Comparison of ENCODE assay signal across 16 cellular contexts in the genomic region with DNA sequence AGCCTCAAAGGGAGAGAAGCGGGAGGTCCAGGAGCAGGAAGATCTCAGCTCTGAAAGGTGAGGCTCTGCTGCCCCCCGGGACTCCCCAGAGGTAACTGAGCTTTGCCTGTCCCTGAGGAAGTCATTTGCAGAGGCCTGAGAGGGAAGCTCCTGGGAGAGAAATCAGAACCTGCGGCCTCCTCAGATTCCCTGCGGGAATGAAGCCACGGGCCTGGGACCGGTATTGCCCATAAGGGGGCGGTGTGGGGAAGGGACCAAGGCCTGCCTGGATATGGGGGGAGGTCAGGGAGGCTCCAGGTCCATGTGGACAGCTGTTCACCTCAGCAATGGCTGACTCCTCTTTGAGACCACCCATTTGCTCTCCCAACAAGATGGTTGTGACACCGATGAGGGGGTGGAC. TPM values are rescaled to one million over a fixed set of nuclear protein-coding genes. Genes with fewer than 3 reads are reported as not detected.
DNase-seq lines count a peak whose midpoint lies in the region; ATAC-seq, FAIRE-seq and TF ChIP-seq lines count a peak whose summit lies in the region.
"Had no signal": no experiment of that assay in that cellular context is flagged by ENCODE, and none has a peak within 500 bp of the region (broad histone marks: within the 10 kb centered on the region; RNA-seq: fewer than 3 reads in every experiment).

No MANE protein-coding gene starts in this region.

- no peak for TF ChIP-seq POLR2A in HepG2 (IDR thresholded peaks at IDR 0.05; ENCODE audit: insufficient read depth in 1 of 2, low read depth in 2 of 2, low read length in 2 of 2)

- no peak for TF ChIP-seq EP300 in HepG2 (IDR thresholded peaks at IDR 0.05; ENCODE audit: low read depth in 2 of 2, low read length in 2 of 2)
- TF ChIP-seq EP300 in HepG2 (CRISPR knock-in tag; IDR thresholded peaks at IDR 0.05; ENCODE audit: borderline replicate concordance), result no peak

- peak overlapping the region; percentile 67; the same call in 1 of the 2 replicates for H3K4me2 ChIP-seq in BLaER1
- no peak overlapping the region for H3K4me2 ChIP-seq in HepG2 (ENCODE audit: low read depth, low read length)

- no peaks in the 10 kb centered on the region for H3K4me1 Mint-ChIP-seq in activated CD8-positive, alpha-beta T cell treated with anti-CD3 and anti-CD28 coated beads, Interleukin-2, amount 10 ng/mL, durations not matched to agents 7 days and 5 days (ENCODE audit: low read depth)
- H3K4me1 Mint-ChIP-seq: memory B cell; stimulated activated memory B cell treated with anti-CD40 and anti-IgM and Interleukin-4, amounts not matched to agents 10 μg/mL and 1 μg/mL and 100 μg/mL, for 72 hours had no signal

- H3K4me1 ChIP-seq in BLaER1 (peaks cover 16% of the 10 kb centered on the region), HepG2 (ENCODE audit: insufficient read depth, low read length) (no peaks in the 10 kb centered on the region)
- H3K4me1 ChIP-seq: adrenal gland, heart right ventricle, pancreas had no signal

- POLR2A ChIA-PET in HepG2 (lab: Yijun Ruan, JAX), result no interaction called here
- POLR2A ChIA-PET in activated CD8-positive, alpha-beta T cell treated with anti-CD3 and anti-CD28 coated beads, Interleukin-2, amount 10 ng/mL, durations not matched to agents 7 days and 5 days (lab: Charles Lee), result no interaction called here

- TF ChIP-seq CTCF in HFF-Myc (IDR thresholded peaks at IDR 0.05; ENCODE audit: low read depth, low read length, missing control alignments), result peak; percentile 42
- TF ChIP-seq CTCF in brain microvascular endothelial cell (IDR thresholded peaks at IDR 0.05; ENCODE audit: low read depth, low read length, missing control alignments), result peak; percentile 39
- peak; percentile 42 for TF ChIP-seq CTCF in HepG2 (CRISPR knock-in tag; IDR thresholded peaks at IDR 0.05)
- no peak for TF ChIP-seq CTCF in GM20000 (IDR thresholded peaks at IDR 0.05; ENCODE audit: extremely low read depth, missing control alignments)

- no peak for FAIRE-seq in HepG2 (lab: Jason Lieb, UNC)
- FAIRE-seq: pancreas had no signal

- no peak overlapping the region for H2AFZ ChIP-seq in HepG2 (ENCODE audit: low read length)

- no peaks in the 10 kb centered on the region for H3K9me3 Mint-ChIP-seq in activated CD8-positive, alpha-beta T cell treated with anti-CD3 and anti-CD28 coated beads, Interleukin-2, amount 10 ng/mL, durations not matched to agents 7 days and 5 days (ENCODE audit: insufficient read depth)
- H3K9me3 Mint-ChIP-seq: memory B cell; stimulated activated memory B cell treated with anti-CD40 and anti-IgM and Interleukin-4, amounts not matched to agents 10 μg/mL and 1 μg/mL and 100 μg/mL, for 72 hours had no signal

- no peaks in the 10 kb centered on the region for H3K27me3 Mint-ChIP-seq in activated CD8-positive, alpha-beta T cell treated with anti-CD3 and anti-CD28 coated beads, Interleukin-2, amount 10 ng/mL, durations not matched to agents 7 days and 5 days (ENCODE audit: low read depth)
- H3K27me3 Mint-ChIP-seq: memory B cell had no signal

- no peaks in the 10 kb centered on the region for H3K36me3 ChIP-seq in BLaER1
- H3K36me3 ChIP-seq in brain microvascular endothelial cell (replicated peaks), result no peaks in the 10 kb centered on the region
- H3K36me3 ChIP-seq in HepG2 (replicated peaks in 1 of 2; ENCODE audit: control insufficient read depth in 1 of 2, insufficient read depth in 2 of 2, low read length in 2 of 2), result no peaks in the 10 kb centered on the region
- H3K36me3 ChIP-seq: adrenal gland, heart right ventricle, pancreas had no signal

- H3K27me3 ChIP-seq in BLaER1 (no peaks in the 10 kb centered on the region), brain microvascular endothelial cell (replicated peaks) (no peaks in the 10 kb centered on the region), HepG2 (ENCODE audit: control insufficient read depth in 1 of 2, insufficient read depth in 2 of 2, low read length in 2 of 2) (peaks cover 6 to 50% of the 10 kb centered on the region in 2 experiments; a peak in 4 of 5 replicates)
- H3K27me3 ChIP-seq: adrenal gland, pancreas had no signal

- CTCF ChIA-PET in HepG2 (lab: Yijun Ruan, JAX; ENCODE audit: low intra/inter-chr PET ratio, low total read pairs), result no interaction called here
- CTCF ChIA-PET in activated CD8-positive, alpha-beta T cell treated with anti-CD3 and anti-CD28 coated beads, Interleukin-2, amount 10 ng/mL, durations not matched to agents 7 days and 5 days (lab: Charles Lee), result no interaction called here

- 16% methylated on average over 4 of the region's 8 CpGs for WGBS in HepG2 (ENCODE audit: low lambda C conversion rate)

- peak; percentile 55; the same call in 2 of the 3 replicates for ATAC-seq in HepG2
- no peak for ATAC-seq in HG03280 (IDR thresholded peaks at IDR 0.05; ENCODE audit: unreplicated experiment)
- ATAC-seq in activated CD8-positive, alpha-beta T cell treated with anti-CD3 and anti-CD28 coated beads, Interleukin-2, amount 10 ng/mL, durations not matched to agents 7 days and 5 days, result no peak
- no peak for ATAC-seq in Right ventricle myocardium inferior
- ATAC-seq: heart right ventricle; stimulated activated memory B cell treated with anti-CD40 and anti-IgM and Interleukin-4, amounts not matched to agents 10 μg/mL and 1 μg/mL and 100 μg/mL, for 72 hours had no signal

- H3K9me3 ChIP-seq in BLaER1 (no peaks in the 10 kb centered on the region), HepG2 (ENCODE audit: low read length) (no peaks in the 10 kb centered on the region)
- H3K9me3 ChIP-seq: adrenal gland, heart right ventricle, pancreas had no signal

- H3K4me3 ChIP-seq in BLaER1 (no peak overlapping the region), HFF-Myc (replicated peaks; ENCODE audit: low read depth, low read length) (no peak overlapping the region), brain microvascular endothelial cell (ENCODE audit: low read depth, low read length) (no peak overlapping the region), HepG2 (replicated peaks in 1 of 3; ENCODE audit: insufficient read depth in 1 of 3, low read depth in 2 of 3, low read length in 3 of 3) (no peak overlapping the region)
- H3K4me3 ChIP-seq: adrenal gland, heart right ventricle, pancreas had no signal

- in situ Hi-C loops in brain microvascular endothelial cell (cut with HindIII; ENCODE audit: low pct_ligation_motif_present, low sequenced_read_pairs), result no loop called here
- in situ Hi-C loops in HepG2 (cut with HindIII; ENCODE audit: extremely low pct_ligation_motif_present, low pct_unique_long_range_greater_than_20kb), result no loop called here

- no peak overlapping the region for H3K27ac ChIP-seq in BLaER1
- no peak overlapping the region for H3K27ac ChIP-seq in brain microvascular endothelial cell
- H3K27ac ChIP-seq in HepG2 (ENCODE audit: extremely low read length, insufficient read depth, low read length), result no peak overlapping the region
- H3K27ac ChIP-seq: adrenal gland, heart right ventricle, pancreas had no signal

- DNase-seq in HFF-Myc (ENCODE audit: extremely low read depth, low read depth), result no peak
- no peak for DNase-seq in brain microvascular endothelial cell
- DNase-seq in HepG2 (ENCODE audit: low spot score), result no peak
- DNase-seq in activated CD8-positive, alpha-beta T cell treated with anti-CD3 and anti-CD28 coated beads, Interleukin-2, amount 10 ng/mL, durations not matched to agents 7 days and 5 days, result no peak
- DNase-seq in GM20000 (ENCODE audit: low spot score), result no peak
- DNase-seq in Right ventricle myocardium inferior (ENCODE audit: missing footprints), result no peak
- DNase-seq: heart right ventricle; NCI-H2227 treated with DMSO at 0.1 percent for 48 hours; pancreas; stimulated activated CD4-positive, alpha-beta T cell treated with anti-CD3 and anti-CD28 coated beads, Interleukin-1b, Interleukin-23, amount 100 ng/mL, for 48 hours; T-helper 9 cell had no signal

- H3K27ac Mint-ChIP-seq in activated CD8-positive, alpha-beta T cell treated with anti-CD3 and anti-CD28 coated beads, Interleukin-2, amount 10 ng/mL, durations not matched to agents 7 days and 5 days, result no peak overlapping the region
- H3K27ac Mint-ChIP-seq: memory B cell; stimulated activated memory B cell treated with anti-CD40 and anti-IgM and Interleukin-4, amounts not matched to agents 10 μg/mL and 1 μg/mL and 100 μg/mL, for 72 hours had no signal

- BruUV-seq in HepG2 (replicated peaks; lab: Mats Ljungman, UMichigan), result no TSS peak

- intact Hi-C loops in HepG2 (cut with micrococcal nuclease; ENCODE audit: unreplicated experiment), result no loop called here
- intact Hi-C loops in Right ventricle myocardium inferior (cut with DNase I), result no loop called here

- H3K9ac ChIP-seq in BLaER1 (no peak overlapping the region), HepG2 (ENCODE audit: insufficient read depth, low read depth, low read length) (no peak overlapping the region)

- H3K36me3 Mint-ChIP-seq in activated CD8-positive, alpha-beta T cell treated with anti-CD3 and anti-CD28 coated beads, Interleukin-2, amount 10 ng/mL, durations not matched to agents 7 days and 5 days (ENCODE audit: low read depth), result no peaks in the 10 kb centered on the region
- H3K36me3 Mint-ChIP-seq: memory B cell; stimulated activated memory B cell treated with anti-CD40 and anti-IgM and Interleukin-4, amounts not matched to agents 10 μg/mL and 1 μg/mL and 100 μg/mL, for 72 hours had no signal

- H3K4me3 Mint-ChIP-seq in activated CD8-positive, alpha-beta T cell treated with anti-CD3 and anti-CD28 coated beads, Interleukin-2, amount 10 ng/mL, durations not matched to agents 7 days and 5 days, result no peak overlapping the region
- H3K4me3 Mint-ChIP-seq: memory B cell; stimulated activated memory B cell treated with anti-CD40 and anti-IgM and Interleukin-4, amounts not matched to agents 10 μg/mL and 1 μg/mL and 100 μg/mL, for 72 hours had no signal

- H3K79me2 ChIP-seq in HepG2 (ENCODE audit: insufficient read depth, low read length), result no peaks in the 10 kb centered on the region

- no peak for TF ChIP-seq RAD21 in HepG2 (CRISPR knock-in tag; IDR thresholded peaks at IDR 0.05)

- H4K20me1 ChIP-seq in BLaER1 (no peaks in the 10 kb centered on the region), HepG2 (ENCODE audit: insufficient read depth, low read length) (no peaks in the 10 kb centered on the region)

RNA-seq across cellular contexts. Expression of a gene that starts 1.3 kb away (rescaled TPM):
- total RNA-seq in HepG2 (2016; rRNA removed; fragmentation: Illumina TruSeq; extraction: Trizol), result not detected in 2 replicates
- total RNA-seq in HepG2 (2016; cell fraction: cytosol; rRNA removed; fragmentation: Illumina TruSeq; extraction: Trizol; ENCODE audit: low read depth), result not detected in 2 replicates
- total RNA-seq in HepG2 (2016; cell fraction: insoluble cytoplasmic fraction; rRNA removed; fragmentation: Illumina TruSeq; extraction: Trizol), result not detected in 2 replicates
- not detected in 2 replicates for total RNA-seq in HepG2 (2016; cell fraction: membrane; rRNA removed; fragmentation: Illumina TruSeq; extraction: Trizol)
- not detected in 2 replicates for total RNA-seq in HepG2 (2016; cell fraction: nucleus; rRNA removed; fragmentation: Illumina TruSeq; extraction: Trizol)
- polyA plus RNA-seq in HepG2 (2011; rRNA removed), result not detected in 2 replicates
- polyA plus RNA-seq in HepG2 (2011; cell fraction: cytosol; rRNA removed), result not detected in 2 replicates
- not detected in 2 replicates for polyA plus RNA-seq in HepG2 (2011; cell fraction: nucleus; rRNA removed)
- polyA plus RNA-seq in HepG2 (2012), result not detected in 2 replicates
- not detected in 2 replicates for polyA plus RNA-seq in HepG2 (2016; cell fraction: cytosol; fragmentation: Illumina TruSeq; extraction: Trizol; ENCODE audit: low read depth)
- not detected in 2 replicates for polyA plus RNA-seq in HepG2 (2016; cell fraction: insoluble cytoplasmic fraction; fragmentation: Illumina TruSeq; extraction: Trizol; ENCODE audit: low read depth)
- not detected in 2 replicates for polyA plus RNA-seq in HepG2 (2016; cell fraction: membrane; fragmentation: Illumina TruSeq; extraction: Trizol; ENCODE audit: low read depth)
- not detected in 2 replicates for polyA plus RNA-seq in HepG2 (2016; cell fraction: nucleus; fragmentation: Illumina TruSeq; extraction: Trizol; ENCODE audit: insufficient read depth, low read depth)
- 0.05 TPM in 1 of 2 replicates, not detected in the other for polyA minus RNA-seq in HepG2 (2011; rRNA and poly(A)+ RNA removed; ENCODE audit: low replicate concordance)
- not detected in 2 replicates for polyA minus RNA-seq in HepG2 (2011; cell fraction: cytosol; rRNA and poly(A)+ RNA removed)
- polyA minus RNA-seq in HepG2 (2011; cell fraction: nucleus; rRNA and poly(A)+ RNA removed), result not detected in 2 replicates
- total RNA-seq in activated CD8-positive, alpha-beta T cell treated with anti-CD3 and anti-CD28 coated beads, Interleukin-2, amount 10 ng/mL, durations not matched to agents 7 days and 5 days, result not detected
- not detected for total RNA-seq in Right ventricle myocardium inferior
- total RNA-seq: adrenal gland, heart right ventricle, pancreas had no signal
- polyA plus RNA-seq: adrenal gland, heart right ventricle had no signal

RNA-seq across cellular contexts. Expression of a gene that starts 33.8 kb away (rescaled TPM):
- total RNA-seq in HepG2 (2016; rRNA removed; fragmentation: Illumina TruSeq; extraction: Trizol) (not detected in 2 replicates), Right ventricle myocardium inferior (not detected)
- not detected in 2 replicates for total RNA-seq in HepG2 (2016; cell fraction: cytosol; rRNA removed; fragmentation: Illumina TruSeq; extraction: Trizol; ENCODE audit: low read depth)
- total RNA-seq in HepG2 (2016; cell fraction: insoluble cytoplasmic fraction; rRNA removed; fragmentation: Illumina TruSeq; extraction: Trizol), result not detected in 2 replicates
- total RNA-seq in HepG2 (2016; cell fraction: membrane; rRNA removed; fragmentation: Illumina TruSeq; extraction: Trizol), result not detected in 2 replicates
- not detected in 2 replicates for total RNA-seq in HepG2 (2016; cell fraction: nucleus; rRNA removed; fragmentation: Illumina TruSeq; extraction: Trizol)
- not detected in 2 replicates for polyA plus RNA-seq in HepG2 (2011; rRNA removed)
- polyA plus RNA-seq in HepG2 (2011; cell fraction: cytosol; rRNA removed), result not detected in 2 replicates
- not detected in 2 replicates for polyA plus RNA-seq in HepG2 (2011; cell fraction: nucleus; rRNA removed)
- not detected in 2 replicates for polyA plus RNA-seq in HepG2 (2012)
- polyA plus RNA-seq in HepG2 (2016; cell fraction: cytosol; fragmentation: Illumina TruSeq; extraction: Trizol; ENCODE audit: low read depth), result not detected in 2 replicates
- polyA plus RNA-seq in HepG2 (2016; cell fraction: insoluble cytoplasmic fraction; fragmentation: Illumina TruSeq; extraction: Trizol; ENCODE audit: low read depth), result not detected in 2 replicates
- polyA plus RNA-seq in HepG2 (2016; cell fraction: membrane; fragmentation: Illumina TruSeq; extraction: Trizol; ENCODE audit: low read depth), result not detected in 2 replicates
- not detected in 2 replicates for polyA plus RNA-seq in HepG2 (2016; cell fraction: nucleus; fragmentation: Illumina TruSeq; extraction: Trizol; ENCODE audit: insufficient read depth, low read depth)
- polyA minus RNA-seq in HepG2 (2011; rRNA and poly(A)+ RNA removed; ENCODE audit: low replicate concordance), result not detected in 2 replicates
- polyA minus RNA-seq in HepG2 (2011; cell fraction: cytosol; rRNA and poly(A)+ RNA removed), result not detected in 2 replicates
- polyA minus RNA-seq in HepG2 (2011; cell fraction: nucleus; rRNA and poly(A)+ RNA removed), result not detected in 2 replicates
- not detected for total RNA-seq in activated CD8-positive, alpha-beta T cell treated with anti-CD3 and anti-CD28 coated beads, Interleukin-2, amount 10 ng/mL, durations not matched to agents 7 days and 5 days
- total RNA-seq: adrenal gland, heart right ventricle, pancreas had no signal
- polyA plus RNA-seq: adrenal gland, heart right ventricle, pancreas had no signal
